Comparison of ENCODE assay signal across 1 cellular context in the genomic region with DNA sequence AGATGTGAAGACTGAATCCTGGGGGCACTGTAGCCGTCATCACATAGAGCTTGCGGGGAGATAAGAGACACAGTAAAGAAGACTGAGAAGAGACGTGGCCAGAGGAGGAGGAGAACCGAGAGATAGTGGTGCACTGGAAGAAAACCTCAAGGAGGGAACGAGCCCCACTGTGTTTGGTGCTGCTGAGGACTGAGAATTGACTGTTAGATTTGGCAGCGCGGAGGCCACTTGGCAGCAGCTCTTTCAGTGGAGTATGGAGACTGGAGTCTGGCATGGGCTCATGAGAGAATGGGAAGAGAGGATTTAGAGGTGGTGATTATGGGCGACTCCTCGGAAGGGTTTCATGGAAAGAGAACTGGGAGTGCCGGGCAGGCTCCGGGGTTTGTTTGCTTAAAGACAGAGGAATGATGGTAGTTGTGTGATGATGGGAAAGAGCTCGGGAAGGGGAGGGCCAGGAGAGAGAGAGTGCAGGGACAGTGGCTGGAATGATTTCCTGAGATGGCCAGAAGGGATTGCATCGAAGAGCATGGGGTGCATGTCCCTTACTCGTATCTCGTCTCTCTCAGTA.
TF ChIP-seq lines count a peak whose summit lies in the region.

No MANE protein-coding gene starts in this region.

TF ChIP-seq in IMR-90, 13 proteins besides CTCF, POLR2A, EP300 and RAD21 (continued from another document):
- TF ChIP-seq, protein P1, sequence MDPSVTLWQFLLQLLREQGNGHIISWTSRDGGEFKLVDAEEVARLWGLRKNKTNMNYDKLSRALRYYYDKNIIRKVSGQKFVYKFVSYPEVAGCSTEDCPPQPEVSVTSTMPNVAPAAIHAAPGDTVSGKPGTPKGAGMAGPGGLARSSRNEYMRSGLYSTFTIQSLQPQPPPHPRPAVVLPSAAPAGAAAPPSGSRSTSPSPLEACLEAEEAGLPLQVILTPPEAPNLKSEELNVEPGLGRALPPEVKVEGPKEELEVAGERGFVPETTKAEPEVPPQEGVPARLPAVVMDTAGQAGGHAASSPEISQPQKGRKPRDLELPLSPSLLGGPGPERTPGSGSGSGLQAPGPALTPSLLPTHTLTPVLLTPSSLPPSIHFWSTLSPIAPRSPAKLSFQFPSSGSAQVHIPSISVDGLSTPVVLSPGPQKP (IDR thresholded peaks at IDR 0.05; ENCODE audit: borderline replicate concordance, low read depth, low read length): no peak
- TF ChIP-seq NFE2L2 (IDR thresholded peaks at IDR 0.05; ENCODE audit: low read depth, low read length) (no peak), RFX5 (IDR thresholded peaks at IDR 0.05; ENCODE audit: low read depth, low read length) (no peak), RCOR1 (IDR thresholded peaks at IDR 0.05; ENCODE audit: insufficient replicate concordance, low read length) (no peak), MAFK (IDR thresholded peaks at IDR 0.05; ENCODE audit: low read depth, low read length) (no peak), FOS (IDR thresholded peaks at IDR 0.05; ENCODE audit: low read depth, low read length) (no peak), BHLHE40 (IDR thresholded peaks at IDR 0.05; ENCODE audit: low read depth, low read length) (no peak), MXI1 (IDR thresholded peaks at IDR 0.05; ENCODE audit: borderline replicate concordance, low read depth, low read length) (no peak)
